Comparison of ENCODE assay signal across 1 cellular context in genomic region chr6:11282245-11282644, GRCh38.
TF ChIP-seq lines count a peak whose summit lies in the region.

No MANE protein-coding gene starts in this region.

TF ChIP-seq in HepG2, 621 proteins besides CTCF, POLR2A, EP300 and RAD21 (continued from another document and continues in another):
- TF ChIP-seq BCLAF1 (IDR thresholded peaks at IDR 0.05), result no peak
- TF ChIP-seq RERE (CRISPR knock-in tag; IDR thresholded peaks at IDR 0.05; ENCODE audit: low read depth), result no peak
- TF ChIP-seq ZNF430 (CRISPR knock-in tag; IDR thresholded peaks at IDR 0.05), result no peak
- TF ChIP-seq SRY (CRISPR knock-in tag; IDR thresholded peaks at IDR 0.05), result no peak
- TF ChIP-seq ZBTB49 (CRISPR knock-in tag; IDR thresholded peaks at IDR 0.05; ENCODE audit: borderline replicate concordance), result no peak
- TF ChIP-seq ZNF724P (CRISPR knock-in tag; IDR thresholded peaks at IDR 0.05; ENCODE audit: borderline replicate concordance), result no peak
- peak; percentile 54 for TF ChIP-seq MLX (CRISPR knock-in tag; IDR thresholded peaks at IDR 0.05)
- no peak for TF ChIP-seq ZNF768 (CRISPR knock-in tag; IDR thresholded peaks at IDR 0.05)
- TF ChIP-seq HNF1A (IDR thresholded peaks at IDR 0.05; ENCODE audit: low read depth), result no peak
- no peak for TF ChIP-seq HNF1A (CRISPR knock-in tag; IDR thresholded peaks at IDR 0.05; ENCODE audit: borderline replicate concordance)
- TF ChIP-seq CREB1 (IDR thresholded peaks at IDR 0.05), result no peak
- no peak for TF ChIP-seq CREB1 (CRISPR knock-in tag; IDR thresholded peaks at IDR 0.05)
- TF ChIP-seq TCF12 (IDR thresholded peaks at IDR 0.05), result no peak
- no peak for TF ChIP-seq TCF12 (CRISPR knock-in tag; IDR thresholded peaks at IDR 0.05)
- no peak for TF ChIP-seq ZNF546 (CRISPR knock-in tag; conservative IDR thresholded peaks at IDR 0.05)
- TF ChIP-seq RORA (CRISPR knock-in tag; IDR thresholded peaks at IDR 0.05), result no peak
- TF ChIP-seq NFIB (CRISPR knock-in tag; IDR thresholded peaks at IDR 0.05; ENCODE audit: borderline replicate concordance), result no peak
- TF ChIP-seq FOXK1 (CRISPR knock-in tag; IDR thresholded peaks at IDR 0.05; ENCODE audit: borderline replicate concordance, low read depth), result peak; percentile 63; the same call in 1 of the 2 replicates
- peak; percentile 49; the same call in 1 of the 2 replicates for TF ChIP-seq PPARG (CRISPR knock-in tag; conservative IDR thresholded peaks at IDR 0.05)
- no peak for TF ChIP-seq JUND (CRISPR knock-in tag; IDR thresholded peaks at IDR 0.05)
- TF ChIP-seq TP53 (CRISPR knock-in tag; conservative IDR thresholded peaks at IDR 0.05), result no peak
- TF ChIP-seq CSRNP2 (CRISPR knock-in tag; conservative IDR thresholded peaks at IDR 0.05; ENCODE audit: low read depth), result no peak
- TF ChIP-seq POLR2AphosphoS5 (IDR thresholded peaks at IDR 0.05; ENCODE audit: low read depth, low read length), result no peak
- TF ChIP-seq BRD4 (CRISPR knock-in tag; IDR thresholded peaks at IDR 0.05), result no peak
- no peak for TF ChIP-seq THYN1 (CRISPR knock-in tag; IDR thresholded peaks at IDR 0.05; ENCODE audit: borderline replicate concordance, low read depth)
- no peak for TF ChIP-seq ZNF143 (CRISPR knock-in tag; IDR thresholded peaks at IDR 0.05)
- no peak for TF ChIP-seq ZNF570 (CRISPR knock-in tag; IDR thresholded peaks at IDR 0.05; ENCODE audit: borderline replicate concordance)
- TF ChIP-seq KLF9 (CRISPR knock-in tag; IDR thresholded peaks at IDR 0.05; ENCODE audit: low read depth), result no peak
- no peak for TF ChIP-seq E2F1 (CRISPR knock-in tag; IDR thresholded peaks at IDR 0.05)
- TF ChIP-seq PLSCR1 (CRISPR knock-in tag; IDR thresholded peaks at IDR 0.05; ENCODE audit: borderline replicate concordance), result no peak
- no peak for TF ChIP-seq HOXA3 (CRISPR knock-in tag; IDR thresholded peaks at IDR 0.05)
- no peak for TF ChIP-seq LRRFIP1 (CRISPR knock-in tag; conservative IDR thresholded peaks at IDR 0.05)
- TF ChIP-seq ATF6 (CRISPR knock-in tag; conservative IDR thresholded peaks at IDR 0.05), result no peak
- TF ChIP-seq TARDBP (CRISPR knock-in tag; IDR thresholded peaks at IDR 0.05), result no peak
